Comparison of ENCODE assay signal across 23 cellular contexts in genomic region chr16:70756071-70756470, GRCh38. TPM values are rescaled to one million over a fixed set of nuclear protein-coding genes. Genes with fewer than 3 reads are reported as not detected.
A peak's percentile ranks its signal among the peaks of the same experiment; 100 is the strongest.
DNase-seq lines count a peak whose midpoint lies in the region; ATAC-seq and TF ChIP-seq lines count a peak whose summit lies in the region.
"Had no signal": no experiment of that assay in that cellular context is flagged by ENCODE, and none has a peak within 500 bp of the region (broad histone marks: within the 10 kb centered on the region; RNA-seq: fewer than 3 reads in every experiment).

No MANE protein-coding gene starts in this region.

- H3K79me1 ChIP-seq in mesenchymal stem cell (replicated peaks; ENCODE audit: low read length, poor library complexity, severe bottlenecking): peaks cover 18% of the 10 kb centered on the region

- H2AFZ ChIP-seq in mesenchymal stem cell (ENCODE audit: low read depth, low read length): no peak overlapping the region

- H3K27me3 ChIP-seq in mesenchymal stem cell (ENCODE audit: control insufficient read depth in 1 of 2, insufficient read depth in 1 of 2, low read length in 2 of 2): no peaks in the 10 kb centered on the region
- H3K27me3 ChIP-seq in colonic mucosa: no peaks in the 10 kb centered on the region
- H3K27me3 ChIP-seq: body of pancreas, esophagus muscularis mucosa, upper lobe of right lung had no signal

- peak overlapping the region; percentile 46 for H4K91ac ChIP-seq in mesenchymal stem cell (ENCODE audit: low read length)

- H3K4me1 ChIP-seq in mesenchymal stem cell (ENCODE audit: control insufficient read depth, insufficient read depth, low read depth, low read length) (peaks cover 26% of the 10 kb centered on the region), colonic mucosa (peaks cover 10% of the 10 kb centered on the region)

- no peak overlapping the region for H3K23ac ChIP-seq in mesenchymal stem cell (ENCODE audit: low read length in 2 of 2)

- WGBS in mesenchymal stem cell: 95% methylated on average over 8 of the region's 8 CpGs

- H2BK12ac ChIP-seq in mesenchymal stem cell (ENCODE audit: low read length in 2 of 2): peak overlapping the region in 1 of 2 experiments; percentile 1

- H3K4ac ChIP-seq in mesenchymal stem cell (ENCODE audit: low read depth in 1 of 2, low read length in 2 of 2): peak overlapping the region in 1 of 2 experiments; percentile 63

- H2BK15ac ChIP-seq in mesenchymal stem cell (ENCODE audit: low read depth, poor library complexity, severe bottlenecking): no peak overlapping the region

- no peak overlapping the region for H3K27ac ChIP-seq in mesenchymal stem cell (ENCODE audit: low read length, poor library complexity, severe bottlenecking)
- peak overlapping the region; percentile 69 for H3K27ac ChIP-seq in temporal lobe (ENCODE audit: low read depth, low read length)
- H3K27ac ChIP-seq in colonic mucosa: no peak overlapping the region
- H3K27ac ChIP-seq: body of pancreas, esophagus muscularis mucosa, upper lobe of right lung had no signal

- H3K9me3 ChIP-seq in mesenchymal stem cell (ENCODE audit: control insufficient read depth, low read length) (no peaks in the 10 kb centered on the region), colonic mucosa (no peaks in the 10 kb centered on the region)
- H3K9me3 ChIP-seq: body of pancreas, esophagus muscularis mucosa, upper lobe of right lung had no signal

- no peak for TF ChIP-seq CTCF in chondrocyte (IDR thresholded peaks at IDR 0.05)
- TF ChIP-seq CTCF in colonic mucosa (IDR thresholded peaks at IDR 0.05): no peak

- peak overlapping the region; percentile 38 for H3K27ac Mint-ChIP-seq in activated T-helper 1 cell treated with anti-CD3 and anti-CD28 coated beads, Interleukin-12 subunit alpha, Interleukin-12 subunit beta, Interleukin-2, Interleukin-4 antibody, amounts not matched to agents 30 ng/mL and 10 ng/mL and 1 ng/mL, durations not matched to agents 14 hours and 24 hours and 36 hours
- peak overlapping the region; percentile 32 for H3K27ac Mint-ChIP-seq in chondrocyte (ENCODE audit: unreplicated experiment)
- H3K27ac Mint-ChIP-seq: activated CD4-positive, alpha-beta memory T cell treated with anti-CD3 and anti-CD28 coated beads for 36 hours; activated naive CD8-positive, alpha-beta T cell treated with anti-CD3 and anti-CD28 coated beads for 36 hours had no signal

- H3K4me3 ChIP-seq in mesenchymal stem cell (ENCODE audit: insufficient read depth in 1 of 2, low read depth in 1 of 2, low read length in 2 of 2): no peak overlapping the region
- no peak overlapping the region for H3K4me3 ChIP-seq in colonic mucosa
- H3K4me3 ChIP-seq: body of pancreas, esophagus muscularis mucosa, upper lobe of right lung had no signal

- no peak overlapping the region for H4K8ac ChIP-seq in mesenchymal stem cell (ENCODE audit: low read length)

- no peaks in the 10 kb centered on the region for H3K27me3 Mint-ChIP-seq in activated T-helper 1 cell treated with anti-CD3 and anti-CD28 coated beads, Interleukin-12 subunit alpha, Interleukin-12 subunit beta, Interleukin-2, Interleukin-4 antibody, amounts not matched to agents 30 ng/mL and 10 ng/mL and 1 ng/mL, durations not matched to agents 14 hours and 24 hours and 36 hours (ENCODE audit: insufficient read depth)
- no peaks in the 10 kb centered on the region for H3K27me3 Mint-ChIP-seq in chondrocyte (ENCODE audit: low read depth)
- H3K27me3 Mint-ChIP-seq: activated CD4-positive, alpha-beta memory T cell treated with anti-CD3 and anti-CD28 coated beads for 36 hours; activated naive CD8-positive, alpha-beta T cell treated with anti-CD3 and anti-CD28 coated beads for 36 hours had no signal

- no peak overlapping the region for H2BK5ac ChIP-seq in mesenchymal stem cell (ENCODE audit: low read depth, low read length, poor library complexity, severe bottlenecking)

- no peak overlapping the region for H3K18ac ChIP-seq in mesenchymal stem cell (ENCODE audit: low read depth in 1 of 2, low read length in 2 of 2)

- intact Hi-C loops in activated T-helper 1 cell treated with anti-CD3 and anti-CD28 coated beads, Interleukin-12 subunit alpha, Interleukin-12 subunit beta, Interleukin-2, Interleukin-4 antibody, amounts not matched to agents 30 ng/mL and 10 ng/mL and 1 ng/mL, durations not matched to agents 14 hours and 24 hours and 36 hours (cut with micrococcal nuclease): no loop called here
- intact Hi-C loops in colonic mucosa (cut with DNase I): no loop called here

- no peak overlapping the region for H2BK120ac ChIP-seq in mesenchymal stem cell (ENCODE audit: low read depth, low read length)

- no peak overlapping the region for H2AK5ac ChIP-seq in mesenchymal stem cell (ENCODE audit: low read length, severe bottlenecking)

- ATAC-seq in GM21723 (IDR thresholded peaks at IDR 0.05; ENCODE audit: unreplicated experiment): no peak
- ATAC-seq: body of pancreas, left lobe of liver, upper lobe of right lung had no signal

- H3K4me3 Mint-ChIP-seq in activated T-helper 1 cell treated with anti-CD3 and anti-CD28 coated beads, Interleukin-12 subunit alpha, Interleukin-12 subunit beta, Interleukin-2, Interleukin-4 antibody, amounts not matched to agents 30 ng/mL and 10 ng/mL and 1 ng/mL, durations not matched to agents 14 hours and 24 hours and 36 hours: no peak overlapping the region
- no peak overlapping the region for H3K4me3 Mint-ChIP-seq in chondrocyte (ENCODE audit: unreplicated experiment)
- H3K4me3 Mint-ChIP-seq: activated CD4-positive, alpha-beta memory T cell treated with anti-CD3 and anti-CD28 coated beads for 36 hours; activated naive CD8-positive, alpha-beta T cell treated with anti-CD3 and anti-CD28 coated beads for 36 hours; CD14-positive monocyte had no signal

- H3K9me3 Mint-ChIP-seq in activated T-helper 1 cell treated with anti-CD3 and anti-CD28 coated beads, Interleukin-12 subunit alpha, Interleukin-12 subunit beta, Interleukin-2, Interleukin-4 antibody, amounts not matched to agents 30 ng/mL and 10 ng/mL and 1 ng/mL, durations not matched to agents 14 hours and 24 hours and 36 hours: no peaks in the 10 kb centered on the region
- no peaks in the 10 kb centered on the region for H3K9me3 Mint-ChIP-seq in chondrocyte (ENCODE audit: low read depth)
- H3K9me3 Mint-ChIP-seq: activated CD4-positive, alpha-beta memory T cell treated with anti-CD3 and anti-CD28 coated beads for 36 hours; activated naive CD8-positive, alpha-beta T cell treated with anti-CD3 and anti-CD28 coated beads for 36 hours; CD14-positive monocyte had no signal

- no peak overlapping the region for H3K4me2 ChIP-seq in mesenchymal stem cell (ENCODE audit: low read length, poor library complexity, severe bottlenecking)

- peaks cover 5% of the 10 kb centered on the region for H3K4me1 Mint-ChIP-seq in activated T-helper 1 cell treated with anti-CD3 and anti-CD28 coated beads, Interleukin-12 subunit alpha, Interleukin-12 subunit beta, Interleukin-2, Interleukin-4 antibody, amounts not matched to agents 30 ng/mL and 10 ng/mL and 1 ng/mL, durations not matched to agents 14 hours and 24 hours and 36 hours (ENCODE audit: low read depth)
- H3K4me1 Mint-ChIP-seq in chondrocyte (ENCODE audit: low read depth): peaks cover 80% of the 10 kb centered on the region

- peaks cover 7% of the 10 kb centered on the region for H3K36me3 Mint-ChIP-seq in activated T-helper 1 cell treated with anti-CD3 and anti-CD28 coated beads, Interleukin-12 subunit alpha, Interleukin-12 subunit beta, Interleukin-2, Interleukin-4 antibody, amounts not matched to agents 30 ng/mL and 10 ng/mL and 1 ng/mL, durations not matched to agents 14 hours and 24 hours and 36 hours (ENCODE audit: low read depth)
- peaks cover 13% of the 10 kb centered on the region for H3K36me3 Mint-ChIP-seq in chondrocyte (ENCODE audit: low read depth)

- H3K9ac ChIP-seq in mesenchymal stem cell (ENCODE audit: low read length): no peak overlapping the region
- no peak overlapping the region for H3K9ac ChIP-seq in colonic mucosa (ENCODE audit: low read depth in 2 of 2, low read length in 2 of 2)

- no peak for DNase-seq in activated T-helper 1 cell treated with anti-CD3 and anti-CD28 coated beads, Interleukin-12 subunit alpha, Interleukin-12 subunit beta, Interleukin-2, Interleukin-4 antibody, amounts not matched to agents 30 ng/mL and 10 ng/mL and 1 ng/mL, durations not matched to agents 14 hours and 24 hours and 36 hours (ENCODE audit: low spot score)
- DNase-seq in chondrocyte (ENCODE audit: low spot score) (peak; percentile 85), mesenchymal stem cell (no peak), colonic mucosa (no peak), NCI-H1048 (lab: John Stamatoyannopoulos, UW) (no peak)
- DNase-seq: activated CD4-positive, alpha-beta memory T cell treated with anti-CD3 and anti-CD28 coated beads for 36 hours; activated CD8-positive, alpha-beta memory T cell treated with anti-CD3 and anti-CD28 coated beads, Interleukin-2, amount 50 U/mL, for 4 hours; activated naive CD8-positive, alpha-beta T cell treated with anti-CD3 and anti-CD28 coated beads for 36 hours; body of pancreas; Calu3; effector memory CD4-positive, alpha-beta T cell; NCI-H1105 treated with DMSO at 0.1 percent for 48 hours; NCI-H2029; NCI-H2227 treated with DMSO at 0.1 percent for 48 hours; NCI-H748 treated with DMSO at 0.1 percent for 48 hours; retina; RPMI8226; upper lobe of right lung had no signal

- H3K36me3 ChIP-seq in mesenchymal stem cell (ENCODE audit: control insufficient read depth in 1 of 2, insufficient read depth in 2 of 2, low read depth in 1 of 2, low read length in 2 of 2): peaks cover 29 to 59% of the 10 kb centered on the region in 2 experiments
- no peaks in the 10 kb centered on the region for H3K36me3 ChIP-seq in colonic mucosa

- no peak overlapping the region for H3K14ac ChIP-seq in mesenchymal stem cell (ENCODE audit: low read length in 2 of 2)

RNA-seq across cellular contexts. Expression of gene VAC14, which starts 44.9 kb away (rescaled TPM):
- total RNA-seq in activated T-helper 1 cell treated with anti-CD3 and anti-CD28 coated beads, Interleukin-12 subunit alpha, Interleukin-12 subunit beta, Interleukin-2, Interleukin-4 antibody, amounts not matched to agents 30 ng/mL and 10 ng/mL and 1 ng/mL, durations not matched to agents 14 hours and 24 hours and 36 hours: 36.6 and 37.5 TPM in 2 replicates
- total RNA-seq in chondrocyte (35.6 to 40.3 TPM (median 37.9 TPM) in 3 replicates), temporal lobe (21.4 TPM), colonic mucosa (10 to 100 TPM; 20.7 to 41.8 TPM)
- 29.9 TPM for polyA plus RNA-seq in mesenchymal stem cell (2013, experiment 1 of 2)
- polyA plus RNA-seq in mesenchymal stem cell (2013, experiment 2 of 2): 29.1 TPM
